Comparison of ENCODE assay signal across 34 cellular contexts in genomic region chr3:160392798-160393197, GRCh38.
"Had no signal": no experiment of that assay in that cellular context is flagged by ENCODE, and none has a peak within 500 bp of the region (broad histone marks: within the 10 kb centered on the region; RNA-seq: fewer than 3 reads in every experiment).

No MANE protein-coding gene starts in this region.

- H3K27me3 ChIP-seq: MG63 had no signal

- H3K4me3 ChIP-seq: MG63 had no signal

- H3K9me3 ChIP-seq: MG63 had no signal

- DNase-seq: Karpas-422, Kasumi-1, MG63, MM.1S, NCI-H1048, NCI-H1092, NCI-H1092 treated with DMSO at 0.1 percent for 48 hours, NCI-H1105, NCI-H1105 treated with DMSO at 0.1 percent for 48 hours, NCI-H1417, NCI-H1417 treated with DMSO at 0.1 percent for 48 hours, NCI-H1436, NCI-H1436 treated with DMSO at 0.1 percent for 48 hours, NCI-H146, NCI-H1694, NCI-H1694 treated with DMSO at 0.1 percent for 48 hours, NCI-H187, NCI-H187 treated with DMSO at 0.1 percent for 48 hours, NCI-H1930, NCI-H2029, NCI-H2029 treated with DMSO at 0.1 percent for 48 hours, NCI-H2081, NCI-H2081 treated with DMSO at 0.1 percent for 48 hours, NCI-H2107, NCI-H2171, NCI-H2171 treated with DMSO at 0.1 percent for 48 hours, NCI-H2227 treated with DMSO at 0.1 percent for 48 hours, NCI-H226, NCI-H345, NCI-H446, NCI-H446 treated with DMSO at 0.1 percent for 48 hours, NCI-H510A, NCI-H510A treated with DMSO at 0.1 percent for 48 hours, NCI-H524 had no signal
